23 cellular contexts compared by ENCODE assay signal in genomic region chr9:78613006-78613405, GRCh38.
"Had no signal": no experiment of that assay in that cellular context is flagged by ENCODE, and none has a peak within 500 bp of the region (broad histone marks: within the 10 kb centered on the region; RNA-seq: fewer than 3 reads in every experiment).

No MANE protein-coding gene starts in this region.

- H3K9me3 ChIP-seq: body of pancreas, Peyer's patch had no signal

- H3K27me3 Mint-ChIP-seq: T-helper 17 cell had no signal

- ATAC-seq: activated CD8-positive, alpha-beta T cell treated with anti-CD3 and anti-CD28 coated beads, Interleukin-2, amount 10 ng/mL, durations not matched to agents 7 days and 5 days; body of pancreas; T-helper 17 cell; WTC11 had no signal

- H3K27me3 ChIP-seq: Peyer's patch had no signal

- H3K4me3 ChIP-seq: body of pancreas, Peyer's patch had no signal

- H3K4me3 Mint-ChIP-seq: activated CD8-positive, alpha-beta T cell treated with anti-CD3 and anti-CD28 coated beads, Interleukin-2, amount 10 ng/mL, durations not matched to agents 7 days and 5 days; activated naive CD4-positive, alpha-beta T cell treated with anti-CD3 and anti-CD28 coated beads, Interleukin-2, amount 50 U/mL, for 24 hours; T-helper 17 cell; WTC11 had no signal

- H3K4me1 Mint-ChIP-seq: activated naive CD4-positive, alpha-beta T cell treated with anti-CD3 and anti-CD28 coated beads, Interleukin-2, amount 50 U/mL, for 24 hours; T-helper 17 cell had no signal

- H3K4me1 ChIP-seq: body of pancreas, Peyer's patch had no signal

- H3K27ac ChIP-seq: body of pancreas, Peyer's patch had no signal

- H3K36me3 Mint-ChIP-seq: activated naive CD4-positive, alpha-beta T cell treated with anti-CD3 and anti-CD28 coated beads, Interleukin-2, amount 50 U/mL, for 24 hours; WTC11 had no signal

- H3K27ac Mint-ChIP-seq: activated CD8-positive, alpha-beta T cell treated with anti-CD3 and anti-CD28 coated beads, Interleukin-2, amount 10 ng/mL, durations not matched to agents 7 days and 5 days; activated naive CD4-positive, alpha-beta T cell treated with anti-CD3 and anti-CD28 coated beads, Interleukin-2, amount 50 U/mL, for 24 hours; T-helper 17 cell; WTC11 had no signal

- H3K36me3 ChIP-seq: Peyer's patch had no signal

- H3K9me3 Mint-ChIP-seq: activated naive CD4-positive, alpha-beta T cell treated with anti-CD3 and anti-CD28 coated beads, Interleukin-2, amount 50 U/mL, for 24 hours had no signal

- DNase-seq: activated CD4-positive, alpha-beta T cell treated with anti-CD3 and anti-CD28 coated beads for 48 hours; activated CD4-positive, alpha-beta T cell treated with anti-CD3 and anti-CD28 coated beads, Interleukin-2, amount 50 U/mL, for 4 hours; activated CD4-positive, CD25-positive, alpha-beta regulatory T cell treated with anti-CD3 and anti-CD28 coated beads, Interleukin-2, amount 50 U/mL, for 72 hours; activated CD8-positive, alpha-beta memory T cell treated with anti-CD3 and anti-CD28 coated beads, Interleukin-2, amount 50 U/mL, for 48 hours; activated CD8-positive, alpha-beta T cell treated with anti-CD3 and anti-CD28 coated beads, Interleukin-2, amount 10 ng/mL, durations not matched to agents 7 days and 5 days; activated T-cell treated with anti-CD3 and anti-CD28 coated beads, Interleukin-2, amount 50 U/mL, for 1 hour; aorta; body of pancreas; central memory CD4-positive, alpha-beta T cell; MM.1S; NCI-H1105; NCI-H1436; NCI-H1694 treated with DMSO at 0.1 percent for 48 hours; NCI-H2029 treated with DMSO at 0.1 percent for 48 hours; NCI-H345; NCI-H510A; NCI-H526 treated with DMSO at 0.1 percent for 48 hours; Peyer's patch; SHP77 treated with DMSO at 0.1 percent for 48 hours; T-helper 17 cell; T-helper 9 cell had no signal
